Comparison of ENCODE assay signal across 8 cellular contexts in the genomic region with DNA sequence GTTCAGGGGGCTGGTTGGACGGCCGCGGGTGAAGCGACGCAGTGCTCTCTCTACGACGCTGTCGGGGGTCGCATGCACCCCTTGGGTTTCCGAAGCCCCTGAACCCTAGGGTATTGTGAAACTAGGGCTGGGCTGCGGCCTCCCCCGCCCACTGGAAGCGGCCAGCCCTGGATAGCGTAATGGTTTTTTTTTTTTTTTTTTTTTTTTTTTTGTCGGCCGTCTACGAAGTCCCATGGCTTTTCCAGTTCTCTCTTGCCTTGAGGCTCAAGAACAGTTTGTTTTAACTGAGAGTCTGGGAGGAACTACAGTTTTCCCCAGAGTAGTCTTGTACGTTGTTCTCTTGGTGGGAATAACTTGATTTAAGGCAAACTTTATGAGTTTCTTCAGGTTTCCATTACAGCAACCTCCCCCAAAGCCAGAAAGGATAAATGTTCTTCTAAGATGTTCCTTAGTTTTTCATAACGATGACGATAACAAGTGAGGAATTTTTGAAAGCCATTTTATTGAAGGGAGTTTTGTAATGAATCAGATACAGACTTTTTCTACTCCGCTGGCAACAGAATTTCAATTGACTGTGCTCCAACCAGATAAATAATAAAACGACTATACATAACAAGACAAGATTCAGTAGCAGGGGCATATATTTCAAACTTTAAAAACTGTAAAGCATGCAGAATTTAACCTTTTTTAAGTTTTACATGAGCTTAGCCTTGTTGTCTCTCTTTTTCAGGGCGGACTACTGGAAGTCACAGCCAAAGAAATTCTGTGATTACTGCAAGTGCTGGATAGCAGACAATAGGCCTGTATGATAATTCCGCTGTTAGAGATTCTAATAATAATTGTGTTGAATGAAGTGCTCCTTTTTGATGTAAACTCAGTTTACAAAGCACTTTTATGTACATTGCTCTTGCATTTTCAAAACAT. TPM values are rescaled to one million over a fixed set of nuclear protein-coding genes. Genes with fewer than 3 reads are reported as not detected.
DNase-seq lines count a peak whose midpoint lies in the region; ATAC-seq and TF ChIP-seq lines count a peak whose summit lies in the region.

No MANE protein-coding gene starts in this region.

- H3K27ac ChIP-seq in skin epidermis, result peak overlapping the region; percentile 83 to 99 (median 95)

- H3K4me1 Mint-ChIP-seq in activated CD8-positive, alpha-beta memory T cell treated with anti-CD3 and anti-CD28 coated beads, Interleukin-2, amount 10 ng/mL, durations not matched to agents 7 days and 5 days, result peaks cover 42% of the 10 kb centered on the region

- in situ Hi-C loops in astrocyte of the spinal cord (cut with HindIII; ENCODE audit: low sequenced_read_pairs), result no loop called here

- no peak for DNase-seq in activated CD8-positive, alpha-beta memory T cell treated with anti-CD3 and anti-CD28 coated beads, Interleukin-2, amount 10 ng/mL, durations not matched to agents 7 days and 5 days
- DNase-seq in activated CD8-positive, alpha-beta memory T cell treated with anti-CD3 and anti-CD28 coated beads, Interleukin-2, amount 50 U/mL, for 48 hours, result no peak
- DNase-seq in MV-4-11 (lab: John Stamatoyannopoulos, UW), result peak; percentile 76
- DNase-seq in astrocyte of the spinal cord (ENCODE audit: low read depth, low spot score), result peak; percentile 81
- DNase-seq in stimulated activated CD4-positive, alpha-beta T cell treated with anti-CD3 and anti-CD28 coated beads, Interleukin-15, amount 100 ng/mL, for 24 hours, result no peak

- H3K9me3 Mint-ChIP-seq in activated CD8-positive, alpha-beta memory T cell treated with anti-CD3 and anti-CD28 coated beads, Interleukin-2, amount 10 ng/mL, durations not matched to agents 7 days and 5 days (ENCODE audit: low read depth), result no peaks in the 10 kb centered on the region

- peak overlapping the region; percentile 98 for H3K27ac Mint-ChIP-seq in activated CD8-positive, alpha-beta memory T cell treated with anti-CD3 and anti-CD28 coated beads, Interleukin-2, amount 10 ng/mL, durations not matched to agents 7 days and 5 days

- ATAC-seq in activated CD8-positive, alpha-beta memory T cell treated with anti-CD3 and anti-CD28 coated beads, Interleukin-2, amount 10 ng/mL, durations not matched to agents 7 days and 5 days, result peak; percentile 31
- ATAC-seq in HG02610 (IDR thresholded peaks at IDR 0.05; ENCODE audit: unreplicated experiment), result peak; percentile 32

- TF ChIP-seq CTCF in astrocyte of the spinal cord (IDR thresholded peaks at IDR 0.05; ENCODE audit: low read depth, low read length), result no peak

- H3K4me3 Mint-ChIP-seq in activated CD8-positive, alpha-beta memory T cell treated with anti-CD3 and anti-CD28 coated beads, Interleukin-2, amount 10 ng/mL, durations not matched to agents 7 days and 5 days, result peak overlapping the region; percentile 99

- peaks cover 27% of the 10 kb centered on the region for H3K36me3 Mint-ChIP-seq in activated CD8-positive, alpha-beta memory T cell treated with anti-CD3 and anti-CD28 coated beads, Interleukin-2, amount 10 ng/mL, durations not matched to agents 7 days and 5 days

- H3K27me3 Mint-ChIP-seq in activated CD8-positive, alpha-beta memory T cell treated with anti-CD3 and anti-CD28 coated beads, Interleukin-2, amount 10 ng/mL, durations not matched to agents 7 days and 5 days, result peaks cover 2% of the 10 kb centered on the region

- CTCF ChIA-PET in activated CD8-positive, alpha-beta memory T cell treated with anti-CD3 and anti-CD28 coated beads, Interleukin-2, amount 10 ng/mL, durations not matched to agents 7 days and 5 days (lab: Charles Lee), result interaction anchor here (0.6 to 3.3 kb wide), 5 partner anchors 11 to 157 kb away, joined by 3 to 27 read pairs (median 6); a partner anchor contains a TSS

- peak overlapping the region; percentile 87 for H3K4me3 ChIP-seq in astrocyte of the spinal cord (ENCODE audit: low read depth, low read length)
- H3K4me3 ChIP-seq in iPS-11a (ENCODE audit: low read depth, low read length), result peak overlapping the region; percentile 96
- peak overlapping the region; percentile 50 to 92 (median 60) for H3K4me3 ChIP-seq in skin epidermis

RNA-seq across cellular contexts. Expression of a gene that starts 0.9 kb away (rescaled TPM):
- total RNA-seq in activated CD8-positive, alpha-beta memory T cell treated with anti-CD3 and anti-CD28 coated beads, Interleukin-2, amount 10 ng/mL, durations not matched to agents 7 days and 5 days, result 10 to 100 TPM in 1 of 2 experiments, 1 to 10 TPM in 1; 8.4 to 13.2 TPM

RNA-seq across cellular contexts. Expression of a gene that starts 43.1 kb away (rescaled TPM):
- 100 to 1,000 TPM; 120 to 143 TPM for total RNA-seq in activated CD8-positive, alpha-beta memory T cell treated with anti-CD3 and anti-CD28 coated beads, Interleukin-2, amount 10 ng/mL, durations not matched to agents 7 days and 5 days

Comparison
In these comparisons a context has a peak if more than half of its experiments do, and no peak if none do; other contexts are left out.
1. DNase-seq: peak in MV-4-11 (single experiment) and astrocyte of the spinal cord (single experiment); none in activated CD8-positive, alpha-beta memory T cell treated with anti-CD3 and anti-CD28 coated beads, Interleukin-2, amount 10 ng/mL, durations not matched to agents 7 days and 5 days (single experiment), activated CD8-positive, alpha-beta memory T cell treated with anti-CD3 and anti-CD28 coated beads, Interleukin-2, amount 50 U/mL, for 48 hours (single experiment) and stimulated activated CD4-positive, alpha-beta T cell treated with anti-CD3 and anti-CD28 coated beads, Interleukin-15, amount 100 ng/mL, for 24 hours (single experiment).
2. Peak in every context shown above with its lines, with median percentiles within 50 percentile points of each other: H3K4me3 ChIP-seq.